18 cellular contexts compared by ENCODE assay signal in the genomic region with DNA sequence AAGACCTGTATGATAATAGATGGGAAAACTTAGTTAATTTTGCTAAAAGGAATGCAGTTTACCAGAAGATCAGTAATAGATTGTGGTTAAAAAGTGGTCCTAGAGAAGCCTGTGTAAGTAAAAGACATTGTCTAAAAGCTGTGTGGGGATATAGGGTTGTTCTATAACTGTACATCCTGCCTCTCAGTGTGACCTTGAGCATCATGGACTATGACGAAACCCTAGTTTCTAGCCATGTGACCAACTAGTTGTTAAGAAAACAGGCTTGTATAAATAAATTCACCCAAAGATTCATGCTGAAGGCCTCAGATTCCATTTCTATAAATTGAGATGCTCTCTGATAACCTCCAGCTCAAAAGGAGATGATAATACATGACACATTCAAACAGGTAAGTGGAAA.
DNase-seq lines count a peak whose midpoint lies in the region; ATAC-seq lines count a peak whose summit lies in the region.
"Had no signal": no experiment of that assay in that cellular context is flagged by ENCODE, and none has a peak within 500 bp of the region (broad histone marks: within the 10 kb centered on the region; RNA-seq: fewer than 3 reads in every experiment).

No MANE protein-coding gene starts in this region.

- DNase-seq in amniotic epithelial cell (ENCODE audit: low read depth): peak; percentile 66
- no peak for DNase-seq in D341Med (ENCODE audit: low spot score)
- DNase-seq in NCI-H345 (lab: John Stamatoyannopoulos, UW): no peak
- DNase-seq: activated CD4-positive, CD25-positive, alpha-beta regulatory T cell; activated T-cell treated with anti-CD3 and anti-CD28 coated beads, Interleukin-2, amount 50 U/mL, for 4 hours; amniotic stem cell; colonic mucosa; nephron progenitor cell; right cardiac atrium; SK-N-SH; stimulated activated CD4-positive, alpha-beta T cell treated with anti-CD3 and anti-CD28 coated beads, Interleukin-4, amount 100 ng/mL, for 24 hours; uterus had no signal

- ATAC-seq in GM18520 (IDR thresholded peaks at IDR 0.05; ENCODE audit: unreplicated experiment) (peak; percentile 71), GM21576 (IDR thresholded peaks at IDR 0.05; ENCODE audit: unreplicated experiment) (peak; percentile 75), HG03064 (IDR thresholded peaks at IDR 0.05; ENCODE audit: low read depth, unreplicated experiment) (peak; percentile 74), HG03378 (IDR thresholded peaks at IDR 0.05; ENCODE audit: unreplicated experiment) (no peak), GM18498 (IDR thresholded peaks at IDR 0.05; ENCODE audit: unreplicated experiment) (no peak)
- ATAC-seq: activated T-cell treated with anti-CD3 and anti-CD28 coated beads, Interleukin-2, amount 50 U/mL, for 4 hours; right cardiac atrium; stimulated activated memory B cell treated with anti-CD40 and anti-IgM and Interleukin-4, amounts not matched to agents 10 μg/mL and 1 μg/mL and 100 μg/mL, for 72 hours had no signal

Comparison
In these comparisons a context has a peak if more than half of its experiments do, and no peak if none do; other contexts are left out.
1. ATAC-seq: peak in GM18520 (single experiment), GM21576 (single experiment) and HG03064 (single experiment); none in HG03378 (single experiment) and GM18498 (single experiment).